8 cellular contexts compared by ENCODE assay signal in the genomic region with DNA sequence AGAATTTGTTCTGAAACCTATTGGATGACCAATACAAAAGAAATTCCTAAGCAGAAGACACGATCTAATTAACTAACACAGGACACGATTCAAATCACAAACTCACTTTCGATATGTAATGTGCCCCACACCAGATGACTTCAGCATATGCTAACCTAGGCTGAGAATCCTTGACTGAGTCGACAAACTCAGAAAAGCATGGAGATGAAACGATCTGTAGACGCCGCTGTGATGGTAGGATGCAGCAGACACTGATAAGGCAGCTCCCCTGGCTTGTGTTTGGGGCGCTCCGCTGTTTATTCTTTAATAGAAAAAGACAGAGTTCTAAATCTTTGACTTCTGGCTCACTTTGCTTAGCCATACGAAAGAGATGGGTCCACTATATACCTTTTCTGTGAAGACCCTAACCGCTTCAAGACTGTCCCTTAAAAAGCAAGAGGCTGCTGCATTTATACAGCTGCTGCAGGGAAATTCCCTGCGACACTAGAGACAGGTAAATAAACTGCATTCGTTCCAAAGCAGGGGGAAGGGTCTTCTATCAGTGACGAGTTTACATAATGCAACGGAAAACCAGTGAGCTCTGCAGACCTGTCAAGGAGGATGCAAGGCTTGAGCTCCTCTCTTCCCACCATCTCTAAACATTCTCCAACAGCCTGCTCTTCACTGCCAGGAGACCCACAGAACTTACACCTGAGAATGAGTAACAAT. TPM values are rescaled to one million over a fixed set of nuclear protein-coding genes. Genes with fewer than 3 reads are reported as not detected.
DNase-seq lines count a peak whose midpoint lies in the region; FAIRE-seq and TF ChIP-seq lines count a peak whose summit lies in the region.

No MANE protein-coding gene starts in this region.

- 0 out of 2 replicates have a peak, but pooled peaks cover 3% of the 10 kb centered on the region for H3F3A ChIP-seq in PC-9 (ENCODE audit: insufficient read depth, low read depth)
- H3F3A ChIP-seq in neural cell (ENCODE audit: insufficient read depth, low read length, poor library complexity, severe bottlenecking), result no peaks in the 10 kb centered on the region

- TSS peak; percentile 37 for BruUV-seq in PC-9 (replicated peaks; lab: Mats Ljungman, UMichigan)

- H3K27me3 ChIP-seq in PC-9 (ENCODE audit: insufficient read depth, low read depth) (no peaks in the 10 kb centered on the region), endocrine pancreas (ENCODE audit: control insufficient read depth, insufficient read depth, low read length) (no peaks in the 10 kb centered on the region), neural cell (ENCODE audit: insufficient read depth, low read depth, low read length) (no peaks in the 10 kb centered on the region)

- H4K20me1 ChIP-seq in PC-9 (ENCODE audit: insufficient read depth), result no peaks in the 10 kb centered on the region
- H4K20me1 ChIP-seq in neural cell (ENCODE audit: insufficient read depth), result no peaks in the 10 kb centered on the region

- H3K4me3 ChIP-seq in PC-9 (peak overlapping the region; percentile 94), endocrine pancreas (ENCODE audit: control insufficient read depth, insufficient read depth, low read length) (peak overlapping the region; percentile 96), neural cell (ENCODE audit: low read length) (peak overlapping the region; percentile 88)

- H2AFZ ChIP-seq in PC-9 (peak overlapping the region; percentile 93), neural cell (ENCODE audit: low read depth, low read length) (no peak overlapping the region)

- intact Hi-C loops in PC-9 (cut with micrococcal nuclease; ENCODE audit: unreplicated experiment), result no loop called here

- H3K36me3 ChIP-seq in PC-9 (ENCODE audit: low read depth) (no peaks in the 10 kb centered on the region), endocrine pancreas (ENCODE audit: control insufficient read depth, insufficient read depth, low read length) (no peaks in the 10 kb centered on the region), neural cell (ENCODE audit: insufficient read depth, low read length) (no peaks in the 10 kb centered on the region)

- no peaks in the 10 kb centered on the region for H3K9me2 ChIP-seq in PC-9 (ENCODE audit: insufficient read depth)
- H3K9me2 ChIP-seq in neural cell (ENCODE audit: insufficient read depth, low read length), result no peaks in the 10 kb centered on the region

- DNase-seq in DMS 273 (lab: John Stamatoyannopoulos, UW; ENCODE audit: unreplicated experiment) (peak; percentile 51), DMS 273 treated with DMSO at 0.1 percent for 48 hours (lab: John Stamatoyannopoulos, UW) (no peak), PC-9 (no peak), dedifferentiated amniotic fluid mesenchymal stem cell (ENCODE audit: extremely low spot score) (no peak), GM12892 (ENCODE audit: insufficient read length) (no peak), T1000 (lab: John Stamatoyannopoulos, UW) (no peak)

- H3K9me3 ChIP-seq in PC-9 (ENCODE audit: insufficient read depth, low read depth) (no peaks in the 10 kb centered on the region), endocrine pancreas (ENCODE audit: control insufficient read depth, low read length) (no peaks in the 10 kb centered on the region), neural cell (ENCODE audit: low read length) (no peaks in the 10 kb centered on the region)

- no peak for TF ChIP-seq RAD21 in neural cell (conservative IDR thresholded peaks at IDR 0.05)

- POLR2A ChIA-PET in PC-9 (lab: Charles Lee; ENCODE audit: unreplicated experiment), result interaction anchor here (0.6 to 0.8 kb wide), 3 partner anchors 71 to 735 kb away, joined by 3 to 5 read pairs (median 4); partner anchors contain the start of gene SALL2

- TF ChIP-seq EP300 in neural cell (conservative IDR thresholded peaks at IDR 0.05; ENCODE audit: poor library complexity, severe bottlenecking), result no peak

- H3K4me2 ChIP-seq in PC-9 (peak overlapping the region; percentile 99), neural cell (ENCODE audit: low read length) (peak overlapping the region; percentile 79)

- H3K9ac ChIP-seq in endocrine pancreas (ENCODE audit: control insufficient read depth, insufficient read depth, low read length), result peak overlapping the region; percentile 93
- H3K9ac ChIP-seq in neural cell (ENCODE audit: low read length), result peak overlapping the region; percentile 80

- no peak for FAIRE-seq in GM12892 (lab: Jason Lieb, UNC)

- TF ChIP-seq CTCF in PC-9 (conservative IDR thresholded peaks at IDR 0.05), result no peak
- TF ChIP-seq CTCF in neural cell (IDR thresholded peaks at IDR 0.05; ENCODE audit: poor library complexity, severe bottlenecking), result peak; percentile 44

- H3K27ac ChIP-seq in PC-9 (0 out of 2 replicates have a peak overlapping the region, but pooled peaks have one; percentile 75), neural cell (ENCODE audit: low read length) (peak overlapping the region; percentile 87)

- H3K79me2 ChIP-seq in PC-9 (ENCODE audit: low read depth), result peaks cover 55% of the 10 kb centered on the region
- peaks cover 47% of the 10 kb centered on the region for H3K79me2 ChIP-seq in neural cell (replicated peaks; ENCODE audit: insufficient read depth, low read length)

- CTCF ChIA-PET in PC-9 (lab: Charles Lee), result interaction anchor here (0.9 to 1.8 kb wide), 2 partner anchors 18 to 101 kb away, joined by 7 to 8 read pairs; no protein-coding TSS in a partner anchor

- no peak for TF ChIP-seq POLR2A in GM12892 (IDR thresholded peaks at IDR 0.05; ENCODE audit: low read depth, low read length)

- H3K4me1 ChIP-seq in PC-9 (replicated peaks; ENCODE audit: insufficient read depth) (no peaks in the 10 kb centered on the region; the same call in 1 of the 2 replicates), endocrine pancreas (ENCODE audit: control insufficient read depth, insufficient read depth, low read length) (peaks cover 17% of the 10 kb centered on the region)

TF ChIP-seq in neural cell, 6 proteins besides CTCF, POLR2A, EP300 and RAD21:
- no peak for TF ChIP-seq EZH2 (IDR thresholded peaks at IDR 0.05; ENCODE audit: borderline replicate concordance, insufficient read depth, low read length, poor library complexity, severe bottlenecking)
- no peak for TF ChIP-seq TAF1 (IDR thresholded peaks at IDR 0.05; ENCODE audit: low read depth)
- TF ChIP-seq POLR2AphosphoS5 (IDR thresholded peaks at IDR 0.05), result no peak
- TF ChIP-seq MXI1 (conservative IDR thresholded peaks at IDR 0.05; ENCODE audit: poor library complexity, severe bottlenecking), result no peak
- TF ChIP-seq, protein P1, sequence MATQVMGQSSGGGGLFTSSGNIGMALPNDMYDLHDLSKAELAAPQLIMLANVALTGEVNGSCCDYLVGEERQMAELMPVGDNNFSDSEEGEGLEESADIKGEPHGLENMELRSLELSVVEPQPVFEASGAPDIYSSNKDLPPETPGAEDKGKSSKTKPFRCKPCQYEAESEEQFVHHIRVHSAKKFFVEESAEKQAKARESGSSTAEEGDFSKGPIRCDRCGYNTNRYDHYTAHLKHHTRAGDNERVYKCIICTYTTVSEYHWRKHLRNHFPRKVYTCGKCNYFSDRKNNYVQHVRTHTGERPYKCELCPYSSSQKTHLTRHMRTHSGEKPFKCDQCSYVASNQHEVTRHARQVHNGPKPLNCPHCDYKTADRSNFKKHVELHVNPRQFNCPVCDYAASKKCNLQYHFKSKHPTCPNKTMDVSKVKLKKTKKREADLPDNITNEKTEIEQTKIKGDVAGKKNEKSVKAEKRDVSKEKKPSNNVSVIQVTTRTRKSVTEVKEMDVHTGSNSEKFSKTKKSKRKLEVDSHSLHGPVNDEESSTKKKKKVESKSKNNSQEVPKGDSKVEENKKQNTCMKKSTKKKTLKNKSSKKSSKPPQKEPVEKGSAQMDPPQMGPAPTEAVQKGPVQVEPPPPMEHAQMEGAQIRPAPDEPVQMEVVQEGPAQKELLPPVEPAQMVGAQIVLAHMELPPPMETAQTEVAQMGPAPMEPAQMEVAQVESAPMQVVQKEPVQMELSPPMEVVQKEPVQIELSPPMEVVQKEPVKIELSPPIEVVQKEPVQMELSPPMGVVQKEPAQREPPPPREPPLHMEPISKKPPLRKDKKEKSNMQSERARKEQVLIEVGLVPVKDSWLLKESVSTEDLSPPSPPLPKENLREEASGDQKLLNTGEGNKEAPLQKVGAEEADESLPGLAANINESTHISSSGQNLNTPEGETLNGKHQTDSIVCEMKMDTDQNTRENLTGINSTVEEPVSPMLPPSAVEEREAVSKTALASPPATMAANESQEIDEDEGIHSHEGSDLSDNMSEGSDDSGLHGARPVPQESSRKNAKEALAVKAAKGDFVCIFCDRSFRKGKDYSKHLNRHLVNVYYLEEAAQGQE (IDR thresholded peaks at IDR 0.05; ENCODE audit: borderline replicate concordance), result no peak
- no peak for TF ChIP-seq SMC3 (conservative IDR thresholded peaks at IDR 0.05; ENCODE audit: poor library complexity)

RNA-seq across cellular contexts. Expression of gene CHD8, which starts 0.9 kb away (rescaled TPM):
- 57.3 and 58.7 TPM in 2 replicates for total RNA-seq in PC-9 (2021)
- 44.1 and 52.3 TPM in 2 replicates for polyA plus RNA-seq in neural cell
- 140 and 165 TPM in 2 replicates for polyA minus RNA-seq in neural cell
- 35.2 TPM for polyA plus RNA-seq in GM12892 (2012; ENCODE audit: missing spikeins)

RNA-seq across cellular contexts. Expression of gene RAB2B, which starts 21.8 kb away (rescaled TPM):
- total RNA-seq in PC-9 (2021), result 12.2 and 12.8 TPM in 2 replicates
- polyA plus RNA-seq in neural cell, result 47.6 and 47.9 TPM in 2 replicates
- polyA minus RNA-seq in neural cell, result 80.5 and 85.5 TPM in 2 replicates
- 26.2 TPM for polyA plus RNA-seq in GM12892 (2012; ENCODE audit: missing spikeins)

RNA-seq across cellular contexts. Expression of gene TOX4, which starts 22.0 kb away (rescaled TPM):
- 32.9 and 50.6 TPM in 2 replicates for total RNA-seq in PC-9 (2021)
- polyA plus RNA-seq in neural cell, result 56.8 and 57.4 TPM in 2 replicates
- 65.7 and 74.9 TPM in 2 replicates for polyA minus RNA-seq in neural cell
- 38.7 TPM for polyA plus RNA-seq in GM12892 (2012; ENCODE audit: missing spikeins)

RNA-seq across cellular contexts. Expression of gene METTL3, which starts 56.1 kb away (rescaled TPM):
- total RNA-seq in PC-9 (2021), result 27.9 and 30.7 TPM in 2 replicates
- 234 and 262 TPM in 2 replicates for polyA plus RNA-seq in neural cell
- polyA minus RNA-seq in neural cell, result 91.6 and 100 TPM in 2 replicates
- polyA plus RNA-seq in GM12892 (2012; ENCODE audit: missing spikeins), result 56.1 TPM
